Comparison of ENCODE assay signal across 1 cellular context in genomic region chr22:39350803-39351688, GRCh38.
TF ChIP-seq lines count a peak whose summit lies in the region.

No MANE protein-coding gene starts in this region.

TF ChIP-seq in HepG2, 621 proteins besides CTCF, POLR2A, EP300 and RAD21:
- TF ChIP-seq ZNF605 (CRISPR knock-in tag; IDR thresholded peaks at IDR 0.05) (0 out of 2 replicates have a peak, but pooled peaks have one; percentile 0), ZNF790 (CRISPR knock-in tag; IDR thresholded peaks at IDR 0.05; ENCODE audit: borderline replicate concordance) (no peak)
